Comparison of ENCODE assay signal across 29 cellular contexts in genomic region chr21:45246014-45246413, GRCh38.
"Had no signal": no experiment of that assay in that cellular context is flagged by ENCODE, and none has a peak within 500 bp of the region (broad histone marks: within the 10 kb centered on the region; RNA-seq: fewer than 3 reads in every experiment).

No MANE protein-coding gene starts in this region.

- H3K4me1 Mint-ChIP-seq: activated CD4-positive, alpha-beta T cell treated with anti-CD3 and anti-CD28 coated beads for 36 hours; activated CD4-positive, alpha-beta T cell treated with anti-CD3 and anti-CD28 coated beads, Interleukin-2, amount 10 ng/mL, durations not matched to agents 7 days and 5 days; activated naive CD8-positive, alpha-beta T cell treated with anti-CD3 and anti-CD28 coated beads, Interleukin-2, amount 50 U/mL, for 24 hours had no signal

- H3K27ac ChIP-seq: SJSA1 had no signal

- ATAC-seq: activated CD4-positive, alpha-beta T cell treated with anti-CD3 and anti-CD28 coated beads for 36 hours; activated CD8-positive, alpha-beta T cell treated with anti-CD3 and anti-CD28 coated beads, Interleukin-2, amount 10 ng/mL, durations not matched to agents 7 days and 5 days; Panc1 had no signal

- H3K4me2 ChIP-seq: SK-N-SH had no signal

- H3K9ac ChIP-seq: SK-N-SH had no signal

- FAIRE-seq: bronchial epithelial cell, TTC549 had no signal

- H3K27me3 ChIP-seq: SJSA1 had no signal

- DNase-seq: activated CD4-positive, alpha-beta T cell treated with anti-CD3 and anti-CD28 coated beads for 36 hours; activated CD4-positive, alpha-beta T cell treated with anti-CD3 and anti-CD28 coated beads, Interleukin-2, amount 10 ng/mL, durations not matched to agents 7 days and 5 days; activated CD4-positive, alpha-beta T cell treated with anti-CD3 and anti-CD28 coated beads, Interleukin-2, amount 50 U/mL, for 48 hours; activated CD8-positive, alpha-beta T cell treated with anti-CD3 and anti-CD28 coated beads, Interleukin-2, amount 10 ng/mL, durations not matched to agents 7 days and 5 days; activated gamma-delta T cell; activated naive CD4-positive, alpha-beta T cell treated with anti-CD3 and anti-CD28 coated beads for 36 hours; activated naive CD8-positive, alpha-beta T cell treated with anti-CD3 and anti-CD28 coated beads, Interleukin-2, amount 50 U/mL, for 24 hours; activated T-cell treated with anti-CD3 and anti-CD28 coated beads, Interleukin-2, amount 50 U/mL, for 24 hours; anterior cingulate cortex; caudate nucleus; cerebellar nuclear complex; Karpas-422; NCI-H1105; NCI-H1417 treated with DMSO at 0.1 percent for 48 hours; NCI-H187 treated with DMSO at 0.1 percent for 48 hours; NCI-H2081; NCI-H345; NCI-H524 treated with DMSO at 0.1 percent for 48 hours; SHP77 treated with DMSO at 0.1 percent for 48 hours; SK-N-SH had no signal

- H3K27ac Mint-ChIP-seq: activated CD4-positive, alpha-beta T cell treated with anti-CD3 and anti-CD28 coated beads for 36 hours; activated CD4-positive, alpha-beta T cell treated with anti-CD3 and anti-CD28 coated beads, Interleukin-2, amount 10 ng/mL, durations not matched to agents 7 days and 5 days; activated CD8-positive, alpha-beta T cell treated with anti-CD3 and anti-CD28 coated beads, Interleukin-2, amount 10 ng/mL, durations not matched to agents 7 days and 5 days; activated naive CD4-positive, alpha-beta T cell treated with anti-CD3 and anti-CD28 coated beads for 36 hours; activated naive CD8-positive, alpha-beta T cell; activated naive CD8-positive, alpha-beta T cell treated with anti-CD3 and anti-CD28 coated beads, Interleukin-2, amount 50 U/mL, for 24 hours; activated T-cell treated with anti-CD3 and anti-CD28 coated beads, Interleukin-2, amount 50 U/mL, for 24 hours; activated T-helper 2 cell treated with anti-CD3 and anti-CD28 coated beads, Interferon-gamma antibody, Interleukin-2, Interleukin-4, amounts not matched to agents 10 μg/mL and 5 μg/mL and 100 μg/mL, durations not matched to agents 14 hours and 24 hours and 36 hours; T-helper 1 cell treated with Interleukin-12 subunit alpha and Interleukin-12 subunit beta and Interleukin-4 antibody, amounts not matched to agents 30 μg/mL and 1 μg/mL, for 36 hours; T-helper 2 cell treated with Interferon-gamma antibody and Interleukin-4, amounts not matched to agents 5 μg/mL and 100 μg/mL, for 36 hours had no signal

- H3K36me3 ChIP-seq: SJSA1 had no signal

- H3K36me3 Mint-ChIP-seq: activated naive CD8-positive, alpha-beta T cell had no signal

- H3K4me3 Mint-ChIP-seq: activated CD4-positive, alpha-beta T cell treated with anti-CD3 and anti-CD28 coated beads for 36 hours; activated CD4-positive, alpha-beta T cell treated with anti-CD3 and anti-CD28 coated beads, Interleukin-2, amount 10 ng/mL, durations not matched to agents 7 days and 5 days; activated CD8-positive, alpha-beta T cell treated with anti-CD3 and anti-CD28 coated beads, Interleukin-2, amount 10 ng/mL, durations not matched to agents 7 days and 5 days; activated naive CD4-positive, alpha-beta T cell treated with anti-CD3 and anti-CD28 coated beads for 36 hours; activated naive CD8-positive, alpha-beta T cell; activated naive CD8-positive, alpha-beta T cell treated with anti-CD3 and anti-CD28 coated beads, Interleukin-2, amount 50 U/mL, for 24 hours; activated T-cell treated with anti-CD3 and anti-CD28 coated beads, Interleukin-2, amount 50 U/mL, for 24 hours; brain; T-helper 1 cell treated with Interleukin-12 subunit alpha and Interleukin-12 subunit beta and Interleukin-4 antibody, amounts not matched to agents 30 μg/mL and 1 μg/mL, for 36 hours; T-helper 2 cell treated with Interferon-gamma antibody and Interleukin-4, amounts not matched to agents 5 μg/mL and 100 μg/mL, for 36 hours had no signal

- H3K4me3 ChIP-seq: SJSA1 had no signal
